17 cellular contexts compared by ENCODE assay signal in the genomic region with DNA sequence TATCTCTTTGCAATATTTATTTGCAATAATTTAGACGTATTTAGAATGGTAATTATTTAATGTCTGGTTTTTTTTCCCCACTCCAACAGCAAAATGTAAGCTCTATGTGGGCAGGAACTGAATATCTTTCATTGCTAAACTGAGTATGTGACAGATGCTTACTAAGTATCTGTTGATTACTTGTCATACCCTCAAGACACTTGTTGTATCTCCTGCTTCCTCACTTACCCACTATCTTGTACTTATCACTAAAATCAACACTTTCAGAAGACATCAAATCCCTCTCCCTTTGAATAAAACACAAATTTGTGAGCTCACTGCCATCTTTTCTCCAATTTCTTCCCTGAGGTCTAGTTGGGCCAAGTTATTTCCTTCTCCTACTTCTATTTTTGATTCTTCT. TPM values are rescaled to one million over a fixed set of nuclear protein-coding genes. Genes with fewer than 3 reads are reported as not detected.
DNase-seq lines count a peak whose midpoint lies in the region; ATAC-seq and FAIRE-seq lines count a peak whose summit lies in the region.
"Had no signal": no experiment of that assay in that cellular context is flagged by ENCODE, and none has a peak within 500 bp of the region (broad histone marks: within the 10 kb centered on the region; RNA-seq: fewer than 3 reads in every experiment).

No MANE protein-coding gene starts in this region.

- H3K4me3 Mint-ChIP-seq in activated T-cell treated with anti-CD3 and anti-CD28 coated beads, Interleukin-2, amount 50 U/mL, for 72 hours: peak overlapping the region in 1 of 2 donors; percentile 11
- H3K4me3 Mint-ChIP-seq in activated T-helper 17 cell treated with anti-CD3 and anti-CD28 coated beads, Interleukin-2, amount 50 U/mL, for 72 hours: peak overlapping the region; percentile 58
- H3K4me3 Mint-ChIP-seq: CD8-positive, alpha-beta T cell had no signal

- H2BK120ac ChIP-seq in mesendoderm (ENCODE audit: low read depth, low read length): no peak overlapping the region

- peak; percentile 24 for FAIRE-seq in GM18507 (lab: Jason Lieb, UNC)
- FAIRE-seq: H54 had no signal

- H3K27ac Mint-ChIP-seq in activated T-cell treated with anti-CD3 and anti-CD28 coated beads, Interleukin-2, amount 50 U/mL, for 72 hours: peak overlapping the region; percentile 91
- H3K27ac Mint-ChIP-seq in activated T-helper 17 cell treated with anti-CD3 and anti-CD28 coated beads, Interleukin-2, amount 50 U/mL, for 72 hours: peak overlapping the region; percentile 77
- H3K27ac Mint-ChIP-seq: CD8-positive, alpha-beta T cell had no signal

- no peak overlapping the region for H3K9ac ChIP-seq in mesendoderm (ENCODE audit: low read length)

- no peak overlapping the region for H3K23ac ChIP-seq in mesendoderm (ENCODE audit: low read length)

- no peaks in the 10 kb centered on the region for H3K4me1 ChIP-seq in mesendoderm (ENCODE audit: control insufficient read depth, low read depth, low read length)

- H3K4me3 ChIP-seq in mesendoderm (ENCODE audit: low read length): no peak overlapping the region

- H2BK15ac ChIP-seq in mesendoderm (replicated peaks; ENCODE audit: low read depth): no peak overlapping the region

- H3K36me3 Mint-ChIP-seq in activated T-cell treated with anti-CD3 and anti-CD28 coated beads, Interleukin-2, amount 50 U/mL, for 72 hours (ENCODE audit: insufficient read depth in 2 of 2): peaks cover 15 to 21% of the 10 kb centered on the region in 2 donors
- peaks cover 81% of the 10 kb centered on the region for H3K36me3 Mint-ChIP-seq in activated T-helper 17 cell treated with anti-CD3 and anti-CD28 coated beads, Interleukin-2, amount 50 U/mL, for 72 hours (ENCODE audit: low read depth)

- H3K27ac ChIP-seq in mesendoderm (ENCODE audit: low read depth, low read length): no peak overlapping the region

- no peaks in the 10 kb centered on the region for H3K36me3 ChIP-seq in mesendoderm (ENCODE audit: control insufficient read depth, insufficient read depth, low read length)

- H3K9me3 Mint-ChIP-seq in activated T-cell treated with anti-CD3 and anti-CD28 coated beads, Interleukin-2, amount 50 U/mL, for 72 hours: peaks cover 2 to 3% of the 10 kb centered on the region in 2 donors
- peaks cover 4% of the 10 kb centered on the region for H3K9me3 Mint-ChIP-seq in activated T-helper 17 cell treated with anti-CD3 and anti-CD28 coated beads, Interleukin-2, amount 50 U/mL, for 72 hours
- H3K9me3 Mint-ChIP-seq: CD8-positive, alpha-beta T cell had no signal

- no peak overlapping the region for H2BK5ac ChIP-seq in mesendoderm (ENCODE audit: low read length)

- no peak for DNase-seq in activated T-cell treated with anti-CD3 and anti-CD28 coated beads, Interleukin-2, amount 50 U/mL, for 72 hours
- no peak for DNase-seq in activated T-cell treated with anti-CD3 and anti-CD28 coated beads, Interleukin-2, amount 50 U/mL, for 48 hours
- DNase-seq in GM18507 (ENCODE audit: extremely low spot score, insufficient read length, low read depth): no peak
- DNase-seq in mesendoderm: peak; percentile 3
- no peak for DNase-seq in NK-92 treated with Interleukin-12 subunit alpha and Interleukin-12 subunit beta, amount 100 ng/mL, for 24 hours (lab: John Stamatoyannopoulos, UW)
- DNase-seq: ACHN; CD8-positive, alpha-beta T cell; KG1; NCI-H1092; NCI-H1694; NCI-H2107; NCI-H345; NCI-H526 treated with DMSO at 0.1 percent for 48 hours had no signal

- no peak overlapping the region for H3K4me2 ChIP-seq in mesendoderm (ENCODE audit: low read length)

- no peaks in the 10 kb centered on the region for H3K79me1 ChIP-seq in mesendoderm (ENCODE audit: low read length)

- H3K4ac ChIP-seq in mesendoderm (ENCODE audit: low read depth, low read length): no peak overlapping the region

- H4K8ac ChIP-seq in mesendoderm (ENCODE audit: low read depth, low read length): no peak overlapping the region

- H3K4me1 Mint-ChIP-seq in activated T-cell treated with anti-CD3 and anti-CD28 coated beads, Interleukin-2, amount 50 U/mL, for 72 hours (ENCODE audit: low read depth): peaks cover 47% of the 10 kb centered on the region
- peaks cover 32% of the 10 kb centered on the region for H3K4me1 Mint-ChIP-seq in activated T-helper 17 cell treated with anti-CD3 and anti-CD28 coated beads, Interleukin-2, amount 50 U/mL, for 72 hours

- no peaks in the 10 kb centered on the region for H3K27me3 ChIP-seq in mesendoderm (ENCODE audit: insufficient read depth, low read length, poor library complexity)

- no CpG with 5 or more reads among the region's 1 CpG for WGBS in mesendoderm (ENCODE audit: extremely low coverage, insufficient coverage, low lambda C conversion rate)

- H2AK5ac ChIP-seq in mesendoderm (ENCODE audit: low read length): no peak overlapping the region

- H3K18ac ChIP-seq in mesendoderm (ENCODE audit: low read length): no peak overlapping the region

- no peaks in the 10 kb centered on the region for H3K27me3 Mint-ChIP-seq in activated T-cell treated with anti-CD3 and anti-CD28 coated beads, Interleukin-2, amount 50 U/mL, for 72 hours (ENCODE audit: low read depth)
- no peaks in the 10 kb centered on the region for H3K27me3 Mint-ChIP-seq in activated T-helper 17 cell treated with anti-CD3 and anti-CD28 coated beads, Interleukin-2, amount 50 U/mL, for 72 hours

- peak; percentile 49 to 51 for ATAC-seq in activated T-cell treated with anti-CD3 and anti-CD28 coated beads, Interleukin-2, amount 50 U/mL, for 72 hours (replicated peaks in 1 of 2)
- peak; percentile 80 for ATAC-seq in activated T-helper 17 cell treated with anti-CD3 and anti-CD28 coated beads, Interleukin-2, amount 50 U/mL, for 72 hours (replicated peaks)
- no peak for ATAC-seq in GM21619 (IDR thresholded peaks at IDR 0.05; ENCODE audit: unreplicated experiment)
- ATAC-seq: CD8-positive, alpha-beta T cell had no signal

- no peak overlapping the region for H4K5ac ChIP-seq in mesendoderm (ENCODE audit: low read length)

- H3K56ac ChIP-seq in mesendoderm (ENCODE audit: low read length): no peak overlapping the region

- H3K79me2 ChIP-seq in mesendoderm (ENCODE audit: control insufficient read depth, insufficient read depth, low read length): no peaks in the 10 kb centered on the region

RNA-seq across cellular contexts. Expression of gene PPIL4, which starts 30.3 kb away (rescaled TPM):
- total RNA-seq in activated T-cell treated with anti-CD3 and anti-CD28 coated beads, Interleukin-2, amount 50 U/mL, for 72 hours: 10 to 100 TPM; 29.5 to 42.0 TPM
- 10 to 100 TPM; 19.8 to 24.7 TPM for total RNA-seq in activated T-helper 17 cell treated with anti-CD3 and anti-CD28 coated beads, Interleukin-2, amount 50 U/mL, for 72 hours
- polyA plus RNA-seq in mesendoderm (2013, experiment 1 of 2): 40.4 TPM
- 40.9 TPM for polyA plus RNA-seq in mesendoderm (2013, experiment 2 of 2)

RNA-seq across cellular contexts. Expression of gene ZC3H12D, which starts 30.7 kb away (rescaled TPM):
- total RNA-seq in activated T-cell treated with anti-CD3 and anti-CD28 coated beads, Interleukin-2, amount 50 U/mL, for 72 hours: 100 to 1,000 TPM; 106 to 170 TPM
- 100 to 1,000 TPM; 117 to 254 TPM for total RNA-seq in activated T-helper 17 cell treated with anti-CD3 and anti-CD28 coated beads, Interleukin-2, amount 50 U/mL, for 72 hours
- 0.04 TPM for polyA plus RNA-seq in mesendoderm (2013, experiment 1 of 2)
- polyA plus RNA-seq in mesendoderm (2013, experiment 2 of 2): 0.03 TPM
- total RNA-seq: MCF 10A had no signal

RNA-seq across cellular contexts. Expression of gene GINM1, which starts 50.7 kb away (rescaled TPM):
- 10 to 100 TPM; 15.3 to 23.3 TPM for total RNA-seq in activated T-cell treated with anti-CD3 and anti-CD28 coated beads, Interleukin-2, amount 50 U/mL, for 72 hours
- total RNA-seq in activated T-helper 17 cell treated with anti-CD3 and anti-CD28 coated beads, Interleukin-2, amount 50 U/mL, for 72 hours: 10 to 100 TPM; 10.4 to 14.1 TPM
- polyA plus RNA-seq in mesendoderm (2013, experiment 1 of 2): 23.6 TPM
- polyA plus RNA-seq in mesendoderm (2013, experiment 2 of 2): 22.9 TPM
